In genomic region chr6:87333591-87334181, GRCh38 we compare ENCODE assay signal across 1 cellular context.
TF ChIP-seq lines count a peak whose summit lies in the region.

No MANE protein-coding gene starts in this region.

TF ChIP-seq in WTC11, 78 proteins besides CTCF, POLR2A, EP300 and RAD21 (continued from another document):
- no peak for TF ChIP-seq E2F4 (CRISPR knock-in tag; IDR thresholded peaks at IDR 0.05; ENCODE audit: borderline replicate concordance, low read depth)
- no peak for TF ChIP-seq E2F1 (CRISPR knock-in tag; IDR thresholded peaks at IDR 0.05)
- no peak for TF ChIP-seq JUN (CRISPR knock-in tag; IDR thresholded peaks at IDR 0.05)
- no peak for TF ChIP-seq PREB (CRISPR knock-in tag; IDR thresholded peaks at IDR 0.05; ENCODE audit: borderline replicate concordance)
- TF ChIP-seq HMGXB4 (CRISPR knock-in tag; IDR thresholded peaks at IDR 0.05), result no peak
- no peak for TF ChIP-seq ZSCAN18 (CRISPR knock-in tag; IDR thresholded peaks at IDR 0.05)
- TF ChIP-seq JAZF1 (CRISPR knock-in tag; IDR thresholded peaks at IDR 0.05), result no peak
- no peak for TF ChIP-seq FOXK1 (CRISPR knock-in tag; IDR thresholded peaks at IDR 0.05)
